ENCODE assay signal across 22 cellular contexts in the genomic region with DNA sequence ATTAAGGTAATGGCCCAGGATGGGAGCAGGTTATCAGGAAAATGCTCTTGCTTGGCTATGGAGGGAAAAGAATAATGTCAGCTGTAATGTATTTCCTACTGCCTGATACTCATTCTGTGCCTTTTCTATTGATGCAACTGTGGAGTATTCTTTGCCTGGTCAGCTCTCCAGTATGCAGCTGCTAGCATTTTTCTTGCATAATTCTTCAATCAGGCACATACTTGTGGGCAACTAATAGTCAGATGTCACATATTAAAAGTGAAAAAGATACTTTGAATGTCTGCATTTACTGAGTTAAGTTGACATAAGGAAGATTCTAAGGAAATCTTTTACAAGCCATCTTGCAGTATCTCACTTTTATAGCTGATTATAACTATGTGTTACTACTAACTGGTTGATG. TPM values are rescaled to one million over a fixed set of nuclear protein-coding genes. Genes with fewer than 3 reads are reported as not detected.
DNase-seq lines count a peak whose midpoint lies in the region; ATAC-seq and TF ChIP-seq lines count a peak whose summit lies in the region.
"Had no signal": no experiment of that assay in that cellular context is flagged by ENCODE, and none has a peak within 500 bp of the region (broad histone marks: within the 10 kb centered on the region; RNA-seq: fewer than 3 reads in every experiment).

No MANE protein-coding gene starts in this region.

- no peak for ATAC-seq in HG03439 (IDR thresholded peaks at IDR 0.05; ENCODE audit: unreplicated experiment)
- no peak for ATAC-seq in GM18858 (IDR thresholded peaks at IDR 0.05; ENCODE audit: unreplicated experiment)
- ATAC-seq: esophagus mucosa, left ventricle myocardium superior, Right ventricle myocardium inferior had no signal

- H3K9me3 ChIP-seq in AG04450 (ENCODE audit: control insufficient read depth, insufficient read depth, low read length) = no peaks in the 10 kb centered on the region

- no peaks in the 10 kb centered on the region for H3K27me3 ChIP-seq in AG04450 (ENCODE audit: control insufficient read depth, insufficient read depth, low read length)

- no peak overlapping the region for H3K4me3 ChIP-seq in AG04450 (ENCODE audit: low read depth, low read length)
- H3K4me3 ChIP-seq in cardiac fibroblast (replicated peaks in 1 of 2; ENCODE audit: low read depth in 2 of 2, low read length in 2 of 2) = no peak overlapping the region

- H3K27ac Mint-ChIP-seq in glutamatergic neuron (ENCODE audit: unreplicated experiment) = no peak overlapping the region
- H3K27ac Mint-ChIP-seq: activated B cell treated with CpG ODN at 0.5 μM for 24 hours; T-helper 1 cell treated with Interleukin-12 subunit alpha and Interleukin-12 subunit beta and Interleukin-4 antibody, amounts not matched to agents 30 μg/mL and 1 μg/mL, for 36 hours had no signal

- H3K4me3 Mint-ChIP-seq in glutamatergic neuron (ENCODE audit: unreplicated experiment) = no peak overlapping the region
- H3K4me3 Mint-ChIP-seq: activated B cell treated with CpG ODN at 0.5 μM for 24 hours; T-helper 1 cell treated with Interleukin-12 subunit alpha and Interleukin-12 subunit beta and Interleukin-4 antibody, amounts not matched to agents 30 μg/mL and 1 μg/mL, for 36 hours had no signal

- no peaks in the 10 kb centered on the region for H3K36me3 Mint-ChIP-seq in glutamatergic neuron (ENCODE audit: unreplicated experiment)

- no peaks in the 10 kb centered on the region for H3K4me1 Mint-ChIP-seq in glutamatergic neuron (ENCODE audit: low read depth, unreplicated experiment)

- no peak for TF ChIP-seq CTCF in AG04450 (IDR thresholded peaks at IDR 0.05; ENCODE audit: low read depth, low read length)
- no peak for TF ChIP-seq CTCF in cardiac fibroblast (IDR thresholded peaks at IDR 0.05; ENCODE audit: low read depth, low read length)
- TF ChIP-seq CTCF in glutamatergic neuron (IDR thresholded peaks at IDR 0.05; ENCODE audit: partially characterized antibody, unreplicated experiment) = no peak

- POLR2A ChIA-PET in AG04450 (lab: Yijun Ruan, JAX) = interaction anchor here (1.0 to 1.2 kb wide), 2 partner anchors 32 to 147 kb away, joined by 3 to 8 read pairs; a partner anchor contains a TSS

- H3K9me3 Mint-ChIP-seq in glutamatergic neuron (ENCODE audit: unreplicated experiment) = no peaks in the 10 kb centered on the region
- H3K9me3 Mint-ChIP-seq: activated B cell treated with CpG ODN at 0.5 μM for 24 hours; T-helper 1 cell treated with Interleukin-12 subunit alpha and Interleukin-12 subunit beta and Interleukin-4 antibody, amounts not matched to agents 30 μg/mL and 1 μg/mL, for 36 hours had no signal

- H3K27ac ChIP-seq in AG04450 (ENCODE audit: low read depth, low read length) = no peak overlapping the region

- no peaks in the 10 kb centered on the region for H3K27me3 Mint-ChIP-seq in glutamatergic neuron (ENCODE audit: unreplicated experiment)
- H3K27me3 Mint-ChIP-seq: activated B cell treated with CpG ODN at 0.5 μM for 24 hours had no signal

- peak; percentile 16 for DNase-seq in AG04450 (ENCODE audit: low read depth, low spot score)
- DNase-seq in HCEC 1CT = peak; percentile 37
- peak; percentile 35 to 58 for DNase-seq in cardiac fibroblast (ENCODE audit: low read depth in 2 of 2)
- peak; percentile 81 for DNase-seq in iris pigment epithelial cell (ENCODE audit: low read depth)
- DNase-seq in glutamatergic neuron = no peak
- no peak for DNase-seq in occipital lobe (lab: John Stamatoyannopoulos, UW)
- DNase-seq: activated B cell treated with CpG ODN at 0.5 μM for 24 hours; activated effector memory CD4-positive, alpha-beta T cell treated with Interleukin-2 at 50 U/mL for 16 hours; anterior cingulate cortex; cortex of kidney; left ventricle myocardium superior; NCI-H146; posterior cingulate gyrus; stimulated activated naive CD4-positive, alpha-beta T cell had no signal

- CTCF ChIA-PET in AG04450 (lab: Charles Lee) = interaction anchor here (1.6 kb wide), 1 partner anchor 151 kb away, joined by 5 read pairs; no protein-coding TSS in a partner anchor

RNA-seq across cellular contexts. Expression of a gene that starts 29.5 kb away (rescaled TPM):
- polyA plus RNA-seq in AG04450 (2011; rRNA removed) = not detected in 2 replicates
- not detected in 2 replicates for polyA minus RNA-seq in AG04450 (2011; rRNA and poly(A)+ RNA removed)
- not detected for total RNA-seq in glutamatergic neuron (ENCODE audit: unreplicated experiment)
- total RNA-seq in occipital lobe = 0.78 TPM
- total RNA-seq: Daoy, H1, HT-29, left ventricle myocardium superior, Right ventricle myocardium inferior had no signal

RNA-seq across cellular contexts. Expression of a gene that starts 31.5 kb away (rescaled TPM):
- polyA plus RNA-seq in AG04450 (2011; rRNA removed) = 73.1 and 97.4 TPM in 2 replicates
- 41.7 and 42.6 TPM in 2 replicates for polyA minus RNA-seq in AG04450 (2011; rRNA and poly(A)+ RNA removed)
- total RNA-seq in glutamatergic neuron (ENCODE audit: unreplicated experiment) (75.4 TPM), occipital lobe (31.2 TPM)

RNA-seq across cellular contexts. Expression of a gene that starts 49.4 kb away (rescaled TPM):
- 0.35 and 0.36 TPM in 2 replicates for polyA plus RNA-seq in AG04450 (2011; rRNA removed)
- polyA minus RNA-seq in AG04450 (2011; rRNA and poly(A)+ RNA removed) = 0.17 and 0.60 TPM in 2 replicates
- total RNA-seq in glutamatergic neuron (ENCODE audit: unreplicated experiment) (1.1 TPM), occipital lobe (1.2 TPM)

Comparison
In these comparisons a context has a peak if more than half of its experiments do, and no peak if none do; other contexts are left out.
1. DNase-seq: peak in AG04450 (single experiment), HCEC 1CT (single experiment), cardiac fibroblast (2 of 2) and iris pigment epithelial cell (single experiment); none in glutamatergic neuron (single experiment) and occipital lobe (single experiment).